ENCODE assay signal across 17 cellular contexts in genomic region chr3:121818578-121818977, GRCh38.
"Had no signal": no experiment of that assay in that cellular context is flagged by ENCODE, and none has a peak within 500 bp of the region (broad histone marks: within the 10 kb centered on the region; RNA-seq: fewer than 3 reads in every experiment).

No MANE protein-coding gene starts in this region.

- H3K4me3 ChIP-seq: dorsolateral prefrontal cortex, heart right ventricle, mucosa of descending colon, psoas muscle, skin epidermis had no signal

- ATAC-seq: heart right ventricle, mucosa of descending colon, sciatic nerve had no signal

- H3K27ac Mint-ChIP-seq: nephron, type B pancreatic cell had no signal

- H3K27me3 ChIP-seq: dorsolateral prefrontal cortex, heart right ventricle had no signal

- H3K4me1 Mint-ChIP-seq: nephron had no signal

- DNase-seq: cortex of kidney; dorsolateral prefrontal cortex; effector CD8-positive, alpha-beta T cell; heart right ventricle; hypothalamus; kidney glomerular epithelial cell; mammary epithelial cell; mucosa of descending colon; psoas muscle; retina; stimulated activated CD4-positive, alpha-beta T cell treated with anti-CD3 and anti-CD28 coated beads, Interleukin-2, amount 100 ng/mL, for 24 hours; stimulated activated CD4-positive, alpha-beta T cell treated with anti-CD3 and anti-CD28 coated beads, Interleukin-4, amount 100 ng/mL, for 4 hours; stimulated activated naive CD4-positive, alpha-beta T cell treated with Interleukin-2 at 50 U/mL for 16 hours had no signal

- H3K27ac ChIP-seq: dorsolateral prefrontal cortex, heart right ventricle, psoas muscle, skin epidermis had no signal

- H3K4me3 Mint-ChIP-seq: nephron, type B pancreatic cell had no signal

- H3K27me3 Mint-ChIP-seq: type B pancreatic cell had no signal
